8 cellular contexts compared by ENCODE assay signal in the genomic region with DNA sequence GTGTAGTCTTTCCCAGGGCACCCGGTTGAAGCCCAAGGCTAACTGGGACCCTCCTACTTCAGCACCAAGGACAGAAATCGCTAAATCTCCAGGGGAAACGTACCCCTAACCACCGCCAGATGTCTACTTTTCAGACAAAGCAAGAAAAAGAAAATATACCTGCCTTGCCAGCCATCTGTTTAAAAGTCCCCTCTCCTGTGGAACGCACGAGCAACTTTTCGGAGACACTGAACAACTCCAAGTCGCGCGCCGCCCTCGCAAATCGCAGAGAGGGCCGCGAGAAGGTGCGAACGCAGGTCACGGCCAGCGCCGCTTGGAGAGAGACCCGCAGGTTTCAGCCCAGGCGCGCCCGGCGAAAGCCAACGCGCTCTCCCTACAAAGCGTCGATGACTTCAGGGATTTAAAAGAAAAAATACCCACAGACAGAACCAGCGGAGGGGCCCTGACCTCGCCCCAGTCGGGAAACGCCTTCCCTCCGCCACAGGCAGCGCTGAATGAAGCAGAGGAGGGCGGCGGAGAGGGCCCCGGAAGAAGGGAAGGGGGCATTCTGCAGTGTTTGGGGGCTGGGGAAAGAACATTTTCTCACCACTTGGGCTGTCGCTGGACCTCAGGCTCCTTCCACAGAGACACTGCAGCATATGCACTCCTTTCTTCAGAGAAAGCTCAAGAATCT.
DNase-seq lines count a peak whose midpoint lies in the region; ATAC-seq, FAIRE-seq and TF ChIP-seq lines count a peak whose summit lies in the region.

No MANE protein-coding gene starts in this region.

- TF ChIP-seq POLR2A in GM12878 (IDR thresholded peaks at IDR 0.05; ENCODE audit: low read depth, low read length) (no peak), vagina (IDR thresholded peaks at IDR 0.05) (no peak)

- H3K36me3 ChIP-seq in cardiac muscle cell = no peaks in the 10 kb centered on the region
- no peaks in the 10 kb centered on the region for H3K36me3 ChIP-seq in GM12878 (ENCODE audit: control insufficient read depth in 2 of 2, insufficient read depth in 2 of 2, low read length in 1 of 2)
- H3K36me3 ChIP-seq in left lung = no peaks in the 10 kb centered on the region
- H3K36me3 ChIP-seq in vagina = no peaks in the 10 kb centered on the region

- DNase-seq in cardiac muscle cell (ENCODE audit: low read depth in 1 of 2, low spot score in 1 of 2) (peak; percentile 33 to 80), Right ventricle myocardium superior (no peak), GM12878 (ENCODE audit: low read depth, low spot score) (no peak), left lung (peak in 1 of 2 donors; percentile 67), vagina (ENCODE audit: extremely low spot score in 2 of 2) (no peak), DMS79 (lab: John Stamatoyannopoulos, UW) (no peak), SW 1271 (lab: John Stamatoyannopoulos, UW) (no peak), substantia nigra (lab: John Stamatoyannopoulos, UW) (no peak)

- intact Hi-C loops in Right ventricle myocardium superior (cut with DNase I) (no loop called here), GM12878 (cut with micrococcal nuclease; ENCODE audit: unreplicated experiment) (no loop called here), left lung (cut with DNase I) (no loop called here), vagina (cut with DNase I) (no loop called here)

- in situ Hi-C loops in GM12878 (cut with MboI) = no loop called here

- H3K4me2 ChIP-seq in GM12878 (ENCODE audit: control insufficient read depth, insufficient read depth) = no peak overlapping the region

- H3K27ac ChIP-seq in cardiac muscle cell (no peak overlapping the region), GM12878 (ENCODE audit: control insufficient read depth, insufficient read depth) (no peak overlapping the region), left lung (no peak overlapping the region), vagina (no peak overlapping the region), substantia nigra (ENCODE audit: low read depth, low read length, poor library complexity, severe bottlenecking) (no peak overlapping the region)

- no peak for ATAC-seq in Right ventricle myocardium superior (ENCODE audit: poor library complexity)
- no peak for ATAC-seq in GM12878
- ATAC-seq in left lung = peak; percentile 65

- no peak for TF ChIP-seq EP300 in GM12878 (IDR thresholded peaks at IDR 0.05; ENCODE audit: borderline replicate concordance in 1 of 2, control insufficient read depth in 1 of 2, low read depth in 2 of 2, low read length in 2 of 2)

- H3K9ac ChIP-seq in GM12878 (ENCODE audit: control insufficient read depth, insufficient read depth, low read length) = no peak overlapping the region

- no peaks in the 10 kb centered on the region for H4K20me1 ChIP-seq in GM12878 (ENCODE audit: control insufficient read depth, insufficient read depth)

- CTCF ChIA-PET in GM12878 (lab: Yijun Ruan, JAX) = no interaction called here

- peaks cover 6% of the 10 kb centered on the region for H3K4me1 ChIP-seq in cardiac muscle cell (ENCODE audit: low read depth)
- H3K4me1 ChIP-seq in GM12878 (ENCODE audit: control insufficient read depth, insufficient read depth, low read length) = no peaks in the 10 kb centered on the region
- peaks cover 0 to 9% of the 10 kb centered on the region in 2 donors for H3K4me1 ChIP-seq in left lung
- H3K4me1 ChIP-seq in vagina = peaks cover 15% of the 10 kb centered on the region

- H3K27me3 ChIP-seq in cardiac muscle cell = peaks cover 40% of the 10 kb centered on the region
- H3K27me3 ChIP-seq in GM12878 (replicated peaks in 1 of 2; ENCODE audit: control insufficient read depth in 2 of 2, insufficient read depth in 2 of 2, low read length in 1 of 2) = peaks cover 1 to 14% of the 10 kb centered on the region in 2 experiments; a peak in 3 of 4 replicates
- H3K27me3 ChIP-seq in left lung = peaks cover 32 to 60% of the 10 kb centered on the region in 2 donors
- no peaks in the 10 kb centered on the region for H3K27me3 ChIP-seq in vagina

- H2AFZ ChIP-seq in GM12878 (ENCODE audit: control insufficient read depth, low read depth, low read length) = no peak overlapping the region

- H3K9me3 ChIP-seq in cardiac muscle cell (ENCODE audit: low read depth) = no peaks in the 10 kb centered on the region
- no peaks in the 10 kb centered on the region for H3K9me3 ChIP-seq in GM12878 (replicated peaks; ENCODE audit: control insufficient read depth, insufficient read depth, low read length)
- peaks cover 0 to 3% of the 10 kb centered on the region in 2 donors for H3K9me3 ChIP-seq in left lung
- no peaks in the 10 kb centered on the region for H3K9me3 ChIP-seq in vagina

- RAD21 ChIA-PET in GM12878 (lab: Charles Lee; ENCODE audit: unreplicated experiment) = no interaction called here

- H3K79me2 ChIP-seq in GM12878 (ENCODE audit: control insufficient read depth, insufficient read depth, low read length) = no peaks in the 10 kb centered on the region

- POLR2A ChIA-PET in GM12878 (lab: Charles Lee) = no interaction called here

- no peak for FAIRE-seq in GM12878 (lab: Jason Lieb, UNC)

- TF ChIP-seq RAD21 in GM12878 (IDR thresholded peaks at IDR 0.05; ENCODE audit: insufficient read depth, low read depth, low read length) = no peak

- H3K4me3 ChIP-seq in cardiac muscle cell (peak overlapping the region; percentile 50), GM12878 (no peak overlapping the region), left lung (peak overlapping the region in 1 of 2 donors; percentile 23), vagina (peak overlapping the region; percentile 32 to 33)

- no TSS peak for BruUV-seq in GM12878 (replicated peaks; lab: Mats Ljungman, UMichigan)

- 57% methylated on average over 36 of the region's 39 CpGs for WGBS in GM12878 (ENCODE audit: insufficient coverage, insufficient replicate concordance, low lambda C conversion rate, missing lambda C conversion rate)

- TF ChIP-seq CTCF in cardiac muscle cell (IDR thresholded peaks at IDR 0.05; ENCODE audit: low read depth, low read length) (peak; percentile 9), GM12878 (IDR thresholded peaks at IDR 0.05 in 2 of 3, conservative IDR thresholded peaks at IDR 0.05 in 1 of 3; ENCODE audit: control insufficient read depth in 2 of 3, extremely low read depth in 1 of 3, insufficient read depth in 1 of 3, low read depth in 3 of 3, low read length in 3 of 3) (no peak), left lung (IDR thresholded peaks at IDR 0.05) (no peak), vagina (IDR thresholded peaks at IDR 0.05) (no peak)

- SMC1A ChIA-PET in GM12878 (lab: Charles Lee; ENCODE audit: uncharacterized antibody, unreplicated experiment) = no interaction called here

TF ChIP-seq in GM12878, 131 proteins besides CTCF, POLR2A, EP300 and RAD21:
- TF ChIP-seq, protein P1, sequence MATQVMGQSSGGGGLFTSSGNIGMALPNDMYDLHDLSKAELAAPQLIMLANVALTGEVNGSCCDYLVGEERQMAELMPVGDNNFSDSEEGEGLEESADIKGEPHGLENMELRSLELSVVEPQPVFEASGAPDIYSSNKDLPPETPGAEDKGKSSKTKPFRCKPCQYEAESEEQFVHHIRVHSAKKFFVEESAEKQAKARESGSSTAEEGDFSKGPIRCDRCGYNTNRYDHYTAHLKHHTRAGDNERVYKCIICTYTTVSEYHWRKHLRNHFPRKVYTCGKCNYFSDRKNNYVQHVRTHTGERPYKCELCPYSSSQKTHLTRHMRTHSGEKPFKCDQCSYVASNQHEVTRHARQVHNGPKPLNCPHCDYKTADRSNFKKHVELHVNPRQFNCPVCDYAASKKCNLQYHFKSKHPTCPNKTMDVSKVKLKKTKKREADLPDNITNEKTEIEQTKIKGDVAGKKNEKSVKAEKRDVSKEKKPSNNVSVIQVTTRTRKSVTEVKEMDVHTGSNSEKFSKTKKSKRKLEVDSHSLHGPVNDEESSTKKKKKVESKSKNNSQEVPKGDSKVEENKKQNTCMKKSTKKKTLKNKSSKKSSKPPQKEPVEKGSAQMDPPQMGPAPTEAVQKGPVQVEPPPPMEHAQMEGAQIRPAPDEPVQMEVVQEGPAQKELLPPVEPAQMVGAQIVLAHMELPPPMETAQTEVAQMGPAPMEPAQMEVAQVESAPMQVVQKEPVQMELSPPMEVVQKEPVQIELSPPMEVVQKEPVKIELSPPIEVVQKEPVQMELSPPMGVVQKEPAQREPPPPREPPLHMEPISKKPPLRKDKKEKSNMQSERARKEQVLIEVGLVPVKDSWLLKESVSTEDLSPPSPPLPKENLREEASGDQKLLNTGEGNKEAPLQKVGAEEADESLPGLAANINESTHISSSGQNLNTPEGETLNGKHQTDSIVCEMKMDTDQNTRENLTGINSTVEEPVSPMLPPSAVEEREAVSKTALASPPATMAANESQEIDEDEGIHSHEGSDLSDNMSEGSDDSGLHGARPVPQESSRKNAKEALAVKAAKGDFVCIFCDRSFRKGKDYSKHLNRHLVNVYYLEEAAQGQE (IDR thresholded peaks at IDR 0.05; ENCODE audit: low read depth, low read length) = peak; percentile 70; the same call in 1 of the 2 replicates
- no peak for TF ChIP-seq MTA3 (IDR thresholded peaks at IDR 0.05; ENCODE audit: borderline replicate concordance, low read length)

Comparison
In these comparisons a context has a peak if more than half of its experiments do, and no peak if none do; other contexts are left out.
1. DNase-seq: peak in cardiac muscle cell (2 of 2); none in Right ventricle myocardium superior (single experiment), GM12878 (single experiment), vagina (0 of 2), DMS79 (single experiment), SW 1271 (0 of 2) and substantia nigra (0 of 49).